Comparison of ENCODE assay signal across 9 cellular contexts in genomic region chr4:85929926-85930325, GRCh38.
DNase-seq lines count a peak whose midpoint lies in the region; ATAC-seq and TF ChIP-seq lines count a peak whose summit lies in the region.
"Had no signal": no experiment of that assay in that cellular context is flagged by ENCODE, and none has a peak within 500 bp of the region (broad histone marks: within the 10 kb centered on the region; RNA-seq: fewer than 3 reads in every experiment).

No MANE protein-coding gene starts in this region.

- H3K4me3 ChIP-seq in parathyroid adenoma (ENCODE audit: low read depth, low read length): peak overlapping the region; percentile 8

- H3K4me1 ChIP-seq in ES-I3 (ENCODE audit: insufficient read depth, low read length) (peaks cover 28% of the 10 kb centered on the region), foreskin keratinocyte (no peaks in the 10 kb centered on the region), parathyroid adenoma (no peaks in the 10 kb centered on the region)

- TF ChIP-seq CTCF in foreskin keratinocyte (conservative IDR thresholded peaks at IDR 0.05) (no peak), parathyroid adenoma (IDR thresholded peaks at IDR 0.05) (no peak)

- H3K9ac ChIP-seq in ES-I3 (ENCODE audit: low read depth, low read length) (peak overlapping the region; percentile 35; the same call in 1 of the 2 replicates), parathyroid adenoma (no peak overlapping the region)

- no peaks in the 10 kb centered on the region for H3K27me3 ChIP-seq in foreskin keratinocyte
- no peaks in the 10 kb centered on the region for H3K27me3 ChIP-seq in parathyroid adenoma (ENCODE audit: control insufficient read depth, insufficient read depth, low read length)

- H3K27ac ChIP-seq in foreskin keratinocyte: no peak overlapping the region
- no peak overlapping the region for H3K27ac ChIP-seq in parathyroid adenoma

- DNase-seq in NCI-H128 (lab: John Stamatoyannopoulos, UW; ENCODE audit: unreplicated experiment): peak; percentile 1
- no peak for DNase-seq in foreskin keratinocyte
- DNase-seq in NCI-H1694 treated with DMSO at 0.1 percent for 48 hours (lab: John Stamatoyannopoulos, UW): no peak
- DNase-seq in NCI-H1694 (lab: John Stamatoyannopoulos, UW): no peak
- no peak for DNase-seq in SIG-M5 treated with dmso at 0.1 percent for 504 hours (lab: John Stamatoyannopoulos, UW; ENCODE audit: unreplicated experiment)
- DNase-seq in amniotic stem cell (lab: John Stamatoyannopoulos, UW): no peak
- DNase-seq: T-helper 9 cell had no signal

- peak overlapping the region; percentile 39 for H3K4me2 ChIP-seq in parathyroid adenoma (ENCODE audit: low read length)

- H2AFZ ChIP-seq in parathyroid adenoma: peak overlapping the region; percentile 62

- H3K36me3 ChIP-seq in ES-I3 (ENCODE audit: insufficient read depth, low read length) (no peaks in the 10 kb centered on the region), parathyroid adenoma (ENCODE audit: control insufficient read depth, insufficient read depth, low read length) (no peaks in the 10 kb centered on the region)

- H3K79me2 ChIP-seq in parathyroid adenoma: no peaks in the 10 kb centered on the region

- ATAC-seq in foreskin keratinocyte: peak; percentile 51

- no peaks in the 10 kb centered on the region for H3K9me3 ChIP-seq in ES-I3 (ENCODE audit: control insufficient read depth, insufficient read depth, low read length)
- H3K9me3 ChIP-seq in parathyroid adenoma (ENCODE audit: control insufficient read depth, low read length): no peaks in the 10 kb centered on the region
